In genomic region chr20:37517371-37517748, GRCh38 we compare ENCODE assay signal across 19 cellular contexts. TPM values are rescaled to one million over a fixed set of nuclear protein-coding genes. Genes with fewer than 3 reads are reported as not detected.
A peak's percentile ranks its signal among the peaks of the same experiment; 100 is the strongest.
DNase-seq lines count a peak whose midpoint lies in the region; ATAC-seq and TF ChIP-seq lines count a peak whose summit lies in the region.
"Had no signal": no experiment of that assay in that cellular context is flagged by ENCODE, and none has a peak within 500 bp of the region (broad histone marks: within the 10 kb centered on the region; RNA-seq: fewer than 3 reads in every experiment).

No MANE protein-coding gene starts in this region.

- no peak overlapping the region for H3K27ac Mint-ChIP-seq in endodermal cell
- H3K27ac Mint-ChIP-seq: natural killer cell had no signal

- peaks cover 46% of the 10 kb centered on the region for H3K4me1 Mint-ChIP-seq in endodermal cell

- peaks cover 9% of the 10 kb centered on the region; the same call in 1 of the 2 replicates for H3K79me2 ChIP-seq in OCI-LY7 (ENCODE audit: insufficient read depth, low read depth, low read length)

- BruUV-seq in OCI-LY7 (replicated peaks; lab: Mats Ljungman, UMichigan) = TSS peak; percentile 59

- H3K27ac ChIP-seq in OCI-LY7 (ENCODE audit: low read depth, low read length, poor library complexity, severe bottlenecking) = no peak overlapping the region
- peak overlapping the region; percentile 73 for H3K27ac ChIP-seq in endodermal cell (ENCODE audit: low read depth, low read length)
- H3K27ac ChIP-seq in rectal smooth muscle tissue (ENCODE audit: low read depth, low read length) = peak overlapping the region; percentile 94
- H3K27ac ChIP-seq: right atrium auricular region had no signal

- ATAC-seq in HG03139 (IDR thresholded peaks at IDR 0.05; ENCODE audit: unreplicated experiment) = no peak
- ATAC-seq: esophagus mucosa, natural killer cell had no signal

- H3K27me3 ChIP-seq in endodermal cell (ENCODE audit: control insufficient read depth, insufficient read depth, low read length, poor library complexity, severe bottlenecking) (no peaks in the 10 kb centered on the region), rectal smooth muscle tissue (ENCODE audit: control insufficient read depth, insufficient read depth, low read length) (no peaks in the 10 kb centered on the region)
- H3K27me3 ChIP-seq: MG63, right atrium auricular region had no signal

- H3K36me3 ChIP-seq in OCI-LY7 (ENCODE audit: insufficient read depth, low read length) (peaks cover 52% of the 10 kb centered on the region), endodermal cell (ENCODE audit: control insufficient read depth, insufficient read depth, low read length) (peaks cover 51% of the 10 kb centered on the region), rectal smooth muscle tissue (ENCODE audit: control insufficient read depth, insufficient read depth, low read length) (peaks cover 2% of the 10 kb centered on the region)

- H4K20me1 ChIP-seq in OCI-LY7 (ENCODE audit: insufficient read depth, low read length) = peaks cover 6% of the 10 kb centered on the region; the same call in 1 of the 2 replicates

- H3K9me3 Mint-ChIP-seq in endodermal cell = no peaks in the 10 kb centered on the region
- H3K9me3 Mint-ChIP-seq: CD4-positive, alpha-beta memory T cell; natural killer cell had no signal

- H3K4me3 ChIP-seq in OCI-LY7 (ENCODE audit: low read depth, low read length, poor library complexity, severe bottlenecking) (no peak overlapping the region), endodermal cell (ENCODE audit: low read length) (no peak overlapping the region), rectal smooth muscle tissue (ENCODE audit: low read length) (no peak overlapping the region)
- H3K4me3 ChIP-seq: MG63, right atrium auricular region had no signal

- no peaks in the 10 kb centered on the region for H3K9me2 ChIP-seq in OCI-LY7 (ENCODE audit: insufficient read depth, low read length)

- H2AFZ ChIP-seq in OCI-LY7 (ENCODE audit: low read length) = no peak overlapping the region

- no peaks in the 10 kb centered on the region for H3K9me3 ChIP-seq in OCI-LY7 (ENCODE audit: low read length)
- no peaks in the 10 kb centered on the region for H3K9me3 ChIP-seq in endodermal cell (ENCODE audit: control insufficient read depth, low read length)
- H3K9me3 ChIP-seq: MG63, right atrium auricular region had no signal

- no peak overlapping the region for H3K4me2 ChIP-seq in OCI-LY7 (ENCODE audit: low read length)

- POLR2A ChIA-PET in OCI-LY7 (lab: Charles Lee) = interaction anchor here (0.7 kb wide), 1 partner anchor 681 kb away, joined by 7 read pairs; no protein-coding TSS in a partner anchor

- no peaks in the 10 kb centered on the region for H3K4me1 ChIP-seq in OCI-LY7 (ENCODE audit: insufficient read depth, low read length, poor library complexity, severe bottlenecking)
- peaks cover 11% of the 10 kb centered on the region for H3K4me1 ChIP-seq in endodermal cell (ENCODE audit: control insufficient read depth, insufficient read depth, low read length)
- H3K4me1 ChIP-seq in rectal smooth muscle tissue (ENCODE audit: control insufficient read depth, insufficient read depth, low read length) = peaks cover 40% of the 10 kb centered on the region

- TF ChIP-seq CTCF in OCI-LY7 (conservative IDR thresholded peaks at IDR 0.05; ENCODE audit: low read length) (no peak), endodermal cell (conservative IDR thresholded peaks at IDR 0.05) (no peak)

- WGBS in endodermal cell (ENCODE audit: insufficient coverage in 1 of 2, insufficient read length in 1 of 2), 2 experiments = 78 to 86% methylated on average over 5 of the region's 5 CpGs

- CTCF ChIA-PET in OCI-LY7 (lab: Charles Lee; ENCODE audit: unreplicated experiment) = interaction anchor here (0.6 kb wide), 1 partner anchor 17 kb away, joined by 3 read pairs; no protein-coding TSS in a partner anchor

- H3K36me3 Mint-ChIP-seq in endodermal cell (ENCODE audit: low read depth) = peaks cover 58% of the 10 kb centered on the region
- H3K36me3 Mint-ChIP-seq: natural killer cell had no signal

- H3K4me3 Mint-ChIP-seq in endodermal cell = no peak overlapping the region
- H3K4me3 Mint-ChIP-seq: CD4-positive, alpha-beta memory T cell; natural killer cell had no signal

- peak; percentile 47 for DNase-seq in ELF-1 (ENCODE audit: low read depth, low spot score)
- no peak for DNase-seq in OCI-LY7 (ENCODE audit: low spot score)
- DNase-seq in endodermal cell = peak; percentile 20
- no peak for DNase-seq in activated effector memory CD4-positive, alpha-beta T cell treated with anti-CD3 and anti-CD28 coated beads, Interleukin-2, amount 50 U/mL, for 16 hours
- DNase-seq in posterior cingulate gyrus = no peak
- no peak for DNase-seq in amygdala (lab: John Stamatoyannopoulos, UW)
- DNase-seq: activated CD4-positive, alpha-beta T cell treated with anti-CD3 and anti-CD28 coated beads, Interleukin-2, amount 50 U/mL, for 1 hour; activated naive CD4-positive, alpha-beta T cell treated with anti-CD3 and anti-CD28 coated beads, Interleukin-2, amount 50 U/mL, for 16 hours; activated T-cell treated with anti-CD3 and anti-CD28 coated beads for 4 hours; CD4-positive, alpha-beta memory T cell; mammary epithelial cell; natural killer cell; NCI-H1930; NCI-H748 treated with DMSO at 0.1 percent for 48 hours had no signal

- H3K27me3 Mint-ChIP-seq in endodermal cell (ENCODE audit: insufficient read depth) = peaks cover 4% of the 10 kb centered on the region
- H3K27me3 Mint-ChIP-seq: CD4-positive, alpha-beta memory T cell had no signal

- intact Hi-C loops in OCI-LY7 (cut with micrococcal nuclease; ENCODE audit: unreplicated experiment) (no loop called here), posterior cingulate gyrus (cut with DNase I) (no loop called here)

- H3K9ac ChIP-seq in endodermal cell (ENCODE audit: extremely low read depth, low read length, poor library complexity, severe bottlenecking) = no peak overlapping the region
- H3K9ac ChIP-seq in rectal smooth muscle tissue (ENCODE audit: low read length) = no peak overlapping the region

RNA-seq across cellular contexts. Expression of gene NNAT, which starts 3.7 kb away (rescaled TPM):
- not detected in 2 replicates for total RNA-seq in OCI-LY7 (2014; rRNA removed; shearing (Covaris generic))
- total RNA-seq in OCI-LY7 (2022) (not detected in 2 replicates), endodermal cell (10 to 100 TPM; 16.8 to 27.3 TPM)
- 413 TPM for polyA plus RNA-seq in endodermal cell (2013, experiment 1 of 2)
- 384 TPM for polyA plus RNA-seq in endodermal cell (2013, experiment 2 of 2)
- total RNA-seq: CD4-positive, alpha-beta memory T cell; natural killer cell had no signal
- polyA plus RNA-seq: CD4-positive, alpha-beta memory T cell had no signal

RNA-seq across cellular contexts. Expression of gene BLCAP, which starts 10.3 kb away (rescaled TPM):
- total RNA-seq in OCI-LY7 (2014; rRNA removed; shearing (Covaris generic)) = 25.1 and 32.3 TPM in 2 replicates
- total RNA-seq in OCI-LY7 (2022) (55.1 and 57.7 TPM in 2 replicates), endodermal cell (10 to 100 TPM; 32.5 to 56.5 TPM)
- polyA plus RNA-seq in endodermal cell (2013, experiment 1 of 2) = 51.9 TPM
- 45.0 TPM for polyA plus RNA-seq in endodermal cell (2013, experiment 2 of 2)

Comparison
In these comparisons a context has a peak if more than half of its experiments do, and no peak if none do; other contexts are left out.
1. DNase-seq: peak in ELF-1 (single experiment) and endodermal cell (single experiment); none in OCI-LY7 (single experiment), activated effector memory CD4-positive, alpha-beta T cell treated with anti-CD3 and anti-CD28 coated beads, Interleukin-2, amount 50 U/mL, for 16 hours (single experiment), posterior cingulate gyrus (0 of 10) and amygdala (0 of 56).
2. RNA of gene NNAT, which starts 3.7 kb away (total RNA-seq): 16.8 to 27.3 TPM in endodermal cell; not detected in OCI-LY7; every median in the first group is over 10 times any median in the second.